ENCODE assay signal across 24 cellular contexts in the genomic region with DNA sequence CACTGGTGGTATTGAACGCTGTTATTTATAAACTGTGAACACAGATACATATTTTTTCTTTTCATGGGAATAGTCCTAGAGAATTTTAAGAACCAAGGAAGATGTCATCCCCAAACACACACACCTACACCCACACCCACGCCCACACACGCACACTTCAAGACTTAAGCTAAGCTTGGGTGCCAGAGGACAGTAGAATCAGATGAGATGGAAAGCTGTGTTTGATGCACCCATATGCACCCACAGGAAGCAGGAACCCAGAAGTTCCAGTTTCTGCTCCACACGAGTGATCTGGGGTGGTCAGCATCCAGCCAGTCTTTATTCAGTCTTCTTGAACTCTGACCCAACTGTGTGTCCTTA.
"Had no signal": no experiment of that assay in that cellular context is flagged by ENCODE, and none has a peak within 500 bp of the region (broad histone marks: within the 10 kb centered on the region; RNA-seq: fewer than 3 reads in every experiment).

No MANE protein-coding gene starts in this region.

- H3K36me3 ChIP-seq: WERI-Rb-1 had no signal

- H3K4me1 Mint-ChIP-seq: activated naive CD8-positive, alpha-beta T cell treated with anti-CD3 and anti-CD28 coated beads, Interleukin-2, amount 50 U/mL, for 24 hours; central memory CD8-positive, alpha-beta T cell had no signal

- H3K9ac ChIP-seq: KMS-11 had no signal

- H3K9me3 Mint-ChIP-seq: activated CD8-positive, alpha-beta T cell treated with anti-CD3 and anti-CD28 coated beads for 36 hours; brain; central memory CD8-positive, alpha-beta T cell had no signal

- H3K4me2 ChIP-seq: KMS-11 had no signal

- H3K36me3 Mint-ChIP-seq: activated naive CD4-positive, alpha-beta T cell treated with anti-CD3 and anti-CD28 coated beads, Interleukin-2, amount 50 U/mL, for 72 hours; brain had no signal

- H3K27ac ChIP-seq: KMS-11, WERI-Rb-1 had no signal

- ATAC-seq: activated CD4-positive, CD25-positive, alpha-beta regulatory T cell treated with anti-CD3 and anti-CD28 coated beads, Interleukin-2, amount 50 U/mL, for 24 hours; activated CD8-positive, alpha-beta T cell treated with anti-CD3 and anti-CD28 coated beads for 36 hours; activated naive CD4-positive, alpha-beta T cell treated with anti-CD3 and anti-CD28 coated beads, Interleukin-2, amount 50 U/mL, for 72 hours; activated naive CD8-positive, alpha-beta T cell treated with anti-CD3 and anti-CD28 coated beads, Interleukin-2, amount 50 U/mL, for 24 hours had no signal

- H3K27ac Mint-ChIP-seq: activated CD8-positive, alpha-beta T cell treated with anti-CD3 and anti-CD28 coated beads for 36 hours; activated naive CD4-positive, alpha-beta T cell treated with anti-CD3 and anti-CD28 coated beads, Interleukin-2, amount 50 U/mL, for 72 hours; activated naive CD8-positive, alpha-beta T cell treated with anti-CD3 and anti-CD28 coated beads, Interleukin-2, amount 50 U/mL, for 24 hours; brain had no signal

- H3K27me3 Mint-ChIP-seq: activated CD8-positive, alpha-beta T cell treated with anti-CD3 and anti-CD28 coated beads for 36 hours; activated naive CD8-positive, alpha-beta T cell treated with anti-CD3 and anti-CD28 coated beads, Interleukin-2, amount 50 U/mL, for 24 hours; brain; central memory CD8-positive, alpha-beta T cell had no signal

- DNase-seq: activated CD4-positive, alpha-beta T cell treated with anti-CD3 and anti-CD28 coated beads for 4 hours; activated CD8-positive, alpha-beta memory T cell treated with anti-CD3 and anti-CD28 coated beads, Interleukin-2, amount 50 U/mL, for 4 hours; activated CD8-positive, alpha-beta T cell treated with anti-CD3 and anti-CD28 coated beads for 36 hours; activated naive CD4-positive, alpha-beta T cell; activated naive CD8-positive, alpha-beta T cell treated with anti-CD3 and anti-CD28 coated beads, Interleukin-2, amount 50 U/mL, for 24 hours; activated T-cell treated with anti-CD3 and anti-CD28 coated beads, Interleukin-2, amount 50 U/mL, for 1 hour; amniotic stem cell; NCI-H1092; NCI-H1417; NCI-H2029; NCI-H2107; NCI-H2171 treated with DMSO at 0.1 percent for 48 hours; NCI-H226; NCI-H510A; NCI-H526 treated with DMSO at 0.1 percent for 48 hours; NCI-H82; SIG-M5; WERI-Rb-1 had no signal

- FAIRE-seq: astrocyte had no signal

- H3K4me3 Mint-ChIP-seq: activated CD8-positive, alpha-beta T cell treated with anti-CD3 and anti-CD28 coated beads for 36 hours; activated naive CD8-positive, alpha-beta T cell treated with anti-CD3 and anti-CD28 coated beads, Interleukin-2, amount 50 U/mL, for 24 hours; brain; central memory CD8-positive, alpha-beta T cell had no signal
